8 cellular contexts compared by ENCODE assay signal in genomic region chr12:31589896-31590729, GRCh38. TPM values are rescaled to one million over a fixed set of nuclear protein-coding genes. Genes with fewer than 3 reads are reported as not detected.
DNase-seq lines count a peak whose midpoint lies in the region; ATAC-seq lines count a peak whose summit lies in the region.

No MANE protein-coding gene starts in this region.

- no peak overlapping the region for H3K27ac Mint-ChIP-seq in CD8-positive, alpha-beta memory T cell
- H3K27ac Mint-ChIP-seq in activated naive CD8-positive, alpha-beta T cell treated with anti-CD3 and anti-CD28 coated beads for 36 hours = peak overlapping the region; percentile 6

- peaks cover 0 to 2% (median 0%) of the 10 kb centered on the region in 5 donors for H3K9me3 Mint-ChIP-seq in CD8-positive, alpha-beta memory T cell
- H3K9me3 Mint-ChIP-seq in activated naive CD8-positive, alpha-beta T cell treated with anti-CD3 and anti-CD28 coated beads for 36 hours = peaks cover 5% of the 10 kb centered on the region

- H3K4me3 Mint-ChIP-seq in CD8-positive, alpha-beta memory T cell = peak overlapping the region; percentile 71 to 91 (median 83)
- H3K4me3 Mint-ChIP-seq in activated naive CD8-positive, alpha-beta T cell treated with anti-CD3 and anti-CD28 coated beads for 36 hours = peak overlapping the region; percentile 66

- DNase-seq in CD8-positive, alpha-beta memory T cell = peak in 1 of 5 donors; percentile 4
- DNase-seq in NCI-H82 (lab: John Stamatoyannopoulos, UW) (peak; percentile 78), Right ventricle myocardium superior (peak; percentile 81), occipital lobe (lab: John Stamatoyannopoulos, UW) (peak; percentile 81), COLO829 (ENCODE audit: low spot score) (no peak)
- peak; percentile 52 for DNase-seq in activated naive CD8-positive, alpha-beta T cell treated with anti-CD3 and anti-CD28 coated beads for 36 hours

- CTCF ChIA-PET in CD8-positive, alpha-beta memory T cell (lab: Charles Lee) = no interaction called here

- intact Hi-C loops in Right ventricle myocardium superior (cut with DNase I) = no loop called here

- peaks cover 12% of the 10 kb centered on the region for H3K27me3 ChIP-seq in CD8-positive, alpha-beta memory T cell (ENCODE audit: insufficient read depth, low read length, poor library complexity, severe bottlenecking)

- peaks cover 9 to 20% (median 18%) of the 10 kb centered on the region in 3 donors for H3K4me1 Mint-ChIP-seq in CD8-positive, alpha-beta memory T cell
- H3K4me1 Mint-ChIP-seq in activated naive CD8-positive, alpha-beta T cell treated with anti-CD3 and anti-CD28 coated beads for 36 hours = peaks cover 9% of the 10 kb centered on the region

- no peaks in the 10 kb centered on the region for H3K36me3 Mint-ChIP-seq in CD8-positive, alpha-beta memory T cell
- peaks cover 5% of the 10 kb centered on the region for H3K36me3 Mint-ChIP-seq in activated naive CD8-positive, alpha-beta T cell treated with anti-CD3 and anti-CD28 coated beads for 36 hours

- peak overlapping the region; percentile 45 for H3K4me3 ChIP-seq in CD8-positive, alpha-beta memory T cell (ENCODE audit: low read length)

- H3K9me3 ChIP-seq in CD8-positive, alpha-beta memory T cell (ENCODE audit: low read length) = no peaks in the 10 kb centered on the region

- peaks cover 35 to 62% of the 10 kb centered on the region in 2 donors for H3K27me3 Mint-ChIP-seq in CD8-positive, alpha-beta memory T cell
- H3K27me3 Mint-ChIP-seq in activated naive CD8-positive, alpha-beta T cell treated with anti-CD3 and anti-CD28 coated beads for 36 hours = peaks cover 55% of the 10 kb centered on the region

- H3K36me3 ChIP-seq in CD8-positive, alpha-beta memory T cell (ENCODE audit: insufficient read depth, low read length) = no peaks in the 10 kb centered on the region

- peak overlapping the region; percentile 16 for H3K27ac ChIP-seq in CD8-positive, alpha-beta memory T cell (ENCODE audit: low read depth, low read length)

- POLR2A ChIA-PET in CD8-positive, alpha-beta memory T cell (lab: Charles Lee) = no interaction called here

- ATAC-seq in GM19035 (IDR thresholded peaks at IDR 0.05; ENCODE audit: unreplicated experiment) (peak; percentile 33), HG03135 (IDR thresholded peaks at IDR 0.05; ENCODE audit: unreplicated experiment) (peak; percentile 32), Right ventricle myocardium superior (ENCODE audit: poor library complexity) (peak; percentile 74)

- peaks cover 6% of the 10 kb centered on the region for H3K4me1 ChIP-seq in CD8-positive, alpha-beta memory T cell (ENCODE audit: insufficient read depth, low read length)

RNA-seq across cellular contexts. Expression of gene DENND5B, which starts 0.8 kb away (rescaled TPM):
- total RNA-seq in CD8-positive, alpha-beta memory T cell = under 1 TPM in 1 of 2 experiments, not detected in 1; 0.04 TPM
- not detected for polyA plus RNA-seq in CD8-positive, alpha-beta memory T cell
- total RNA-seq in activated naive CD8-positive, alpha-beta T cell treated with anti-CD3 and anti-CD28 coated beads for 36 hours = under 1 TPM; 0.16 to 0.29 TPM
- total RNA-seq in Right ventricle myocardium superior (36.7 TPM), occipital lobe (57.1 TPM)

Comparison
In these comparisons a context has a peak if more than half of its experiments do, and no peak if none do; other contexts are left out.
1. RNA of gene DENND5B, which starts 0.8 kb away (total RNA-seq): 57.1 TPM in occipital lobe (single experiment) and 36.7 TPM in Right ventricle myocardium superior (single experiment); 0.16 to 0.29 TPM in activated naive CD8-positive, alpha-beta T cell treated with anti-CD3 and anti-CD28 coated beads for 36 hours and 0.04 TPM in CD8-positive, alpha-beta memory T cell; every median in the first group is over 10 times any median in the second.
2. Peak in every context shown above with its lines, with median percentiles within 50 percentile points of each other: ATAC-seq.